ENCODE assay signal across 9 cellular contexts in the genomic region with DNA sequence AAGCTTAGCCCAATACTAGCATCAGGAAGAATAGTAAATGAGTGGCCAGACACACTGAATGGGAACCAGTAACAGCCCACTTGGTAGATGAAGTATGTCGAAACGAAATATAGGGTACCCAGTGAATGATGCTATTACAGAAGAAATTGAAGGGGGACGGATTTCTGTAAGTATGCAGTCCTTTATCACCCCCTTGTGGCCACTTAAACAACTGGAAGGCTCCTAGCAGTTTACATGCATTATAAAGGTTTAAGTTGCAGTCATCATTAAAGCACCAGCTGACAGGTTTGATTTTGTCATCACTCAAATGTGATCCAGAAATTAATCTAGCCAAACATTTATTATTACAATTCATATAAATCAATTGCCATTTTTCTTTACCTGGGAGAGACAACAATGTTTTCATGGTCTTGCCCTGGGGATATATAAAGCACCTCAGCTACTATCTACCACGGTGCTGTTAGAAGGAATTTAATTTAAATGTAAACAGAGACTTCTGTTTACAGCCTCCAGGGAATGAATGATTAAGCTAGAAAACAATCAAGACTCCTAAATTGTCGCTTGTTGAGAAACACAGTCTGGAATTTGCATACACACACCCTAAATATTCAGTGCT. TPM values are rescaled to one million over a fixed set of nuclear protein-coding genes. Genes with fewer than 3 reads are reported as not detected.
DNase-seq lines count a peak whose midpoint lies in the region; TF ChIP-seq lines count a peak whose summit lies in the region.
"Had no signal": no experiment of that assay in that cellular context is flagged by ENCODE, and none has a peak within 500 bp of the region (broad histone marks: within the 10 kb centered on the region; RNA-seq: fewer than 3 reads in every experiment).

No MANE protein-coding gene starts in this region.

- H3K9me3 ChIP-seq in adrenal gland (replicated peaks in 1 of 3) (no peaks in the 10 kb centered on the region), spleen (no peaks in the 10 kb centered on the region)
- H3K9me3 ChIP-seq: BLaER1 had no signal

- peak; percentile 26 for DNase-seq in DMS79 treated with DMSO at 0.1 percent for 48 hours (lab: John Stamatoyannopoulos, UW)
- DNase-seq in DMS79 (lab: John Stamatoyannopoulos, UW): no peak
- DNase-seq in GM20000 (ENCODE audit: low spot score): peak; percentile 51
- DNase-seq in HT1080 (ENCODE audit: low read depth): peak; percentile 45
- DNase-seq in OCI-M1 (lab: John Stamatoyannopoulos, UW): peak; percentile 80
- DNase-seq in adrenal gland: peak in 5 of 7 donors; percentile 28 to 68 (median 50)
- DNase-seq in hippocampal formation (lab: John Stamatoyannopoulos, UW): peak; percentile 14 to 77
- no peak for DNase-seq in spleen

- no peak overlapping the region for H3K4me3 ChIP-seq in adrenal gland
- no peak overlapping the region for H3K4me3 ChIP-seq in spleen
- H3K4me3 ChIP-seq: BLaER1 had no signal

- no peaks in the 10 kb centered on the region for H3K27me3 ChIP-seq in adrenal gland
- no peaks in the 10 kb centered on the region for H3K27me3 ChIP-seq in spleen (replicated peaks in 1 of 7)
- H3K27me3 ChIP-seq: BLaER1 had no signal

- H3K27ac ChIP-seq in adrenal gland: no peak overlapping the region
- H3K27ac ChIP-seq in spleen: no peak overlapping the region
- H3K27ac ChIP-seq: BLaER1 had no signal

- H3K36me3 ChIP-seq in adrenal gland (replicated peaks in 1 of 2) (peaks cover 0 to 17% of the 10 kb centered on the region in 2 donors), spleen (peaks cover 0 to 47% (median 23%) of the 10 kb centered on the region in 6 donors)

- no peak for TF ChIP-seq POLR2A in adrenal gland (IDR thresholded peaks at IDR 0.05)
- TF ChIP-seq POLR2A in spleen (IDR thresholded peaks at IDR 0.05): no peak

- TF ChIP-seq CTCF in GM20000 (IDR thresholded peaks at IDR 0.05; ENCODE audit: extremely low read depth, missing control alignments): peak; percentile 53
- TF ChIP-seq CTCF in adrenal gland (IDR thresholded peaks at IDR 0.05): peak; percentile 77 to 91 (median 85)
- TF ChIP-seq CTCF in spleen (IDR thresholded peaks at IDR 0.05 in 8 of 11, conservative IDR thresholded peaks at IDR 0.05 in 3 of 11): peak; percentile 66 to 90 (median 81)

- intact Hi-C loops in adrenal gland (cut with DNase I): loop anchor here (5.0 kb wide), 1 partner anchor 125 kb away; no protein-coding TSS in a partner anchor
- intact Hi-C loops in spleen (cut with DNase I; ENCODE audit: low total_unique reads): loop anchor here (5.0 to 10.0 kb wide), 2 partner anchors 125 to 138 kb away; partner anchors contain the start of gene RPL14

- H3K4me1 ChIP-seq in adrenal gland (replicated peaks in 1 of 2) (peaks cover 0 to 22% of the 10 kb centered on the region in 2 donors), spleen (peaks cover 9 to 32% (median 23%) of the 10 kb centered on the region in 6 donors)
- H3K4me1 ChIP-seq: BLaER1 had no signal

- 22 to 29% (median 28%) methylated on average over 5 of the region's 5 CpGs for WGBS in adrenal gland, 4 donors
- WGBS in spleen, 5 donors: 18 to 42% (median 37%) methylated on average over 5 of the region's 5 CpGs

RNA-seq across cellular contexts. Expression of gene EIF1B, which starts 7.7 kb away (rescaled TPM):
- total RNA-seq in HT1080 (2014; rRNA removed; shearing (Covaris generic)): 17.4 and 25.7 TPM in 2 replicates
- polyA plus RNA-seq in HT1080 (2015; cell fraction: cytosol; rRNA removed): 58.8 and 70.3 TPM in 2 replicates
- 49.8 and 55.5 TPM in 2 replicates for polyA plus RNA-seq in HT1080 (2015; cell fraction: nucleus; rRNA removed)
- total RNA-seq in adrenal gland (100 to 1,000 TPM in 1 of 8 donors, 10 to 100 TPM in 6, 1 to 10 TPM in 1; 8.8 to 133 (median 44.7) TPM), spleen (10 to 100 TPM; 46.0 to 65.1 (median 54.1) TPM)
- polyA plus RNA-seq in adrenal gland (100 to 1,000 TPM in 1 of 3 donors, 10 to 100 TPM in 2; 46.4 to 119 (median 67.3) TPM), spleen (10 to 100 TPM; 45.8 to 82.9 (median 51.1) TPM)

Comparison
In these comparisons a context has a peak if more than half of its experiments do, and no peak if none do; other contexts are left out.
1. DNase-seq: peak in DMS79 treated with DMSO at 0.1 percent for 48 hours (single experiment), GM20000 (single experiment), HT1080 (single experiment), OCI-M1 (single experiment), adrenal gland (5 of 7) and hippocampal formation (2 of 2); none in DMS79 (single experiment) and spleen (single experiment).
2. Peak in every context shown above with its lines, with median percentiles within 50 percentile points of each other: CTCF ChIP-seq.